Comparison of ENCODE assay signal across 33 cellular contexts in genomic region chr18:26298107-26298506, GRCh38.
"Had no signal": no experiment of that assay in that cellular context is flagged by ENCODE, and none has a peak within 500 bp of the region (broad histone marks: within the 10 kb centered on the region; RNA-seq: fewer than 3 reads in every experiment).

No MANE protein-coding gene starts in this region.

- H3K36me3 ChIP-seq: colonic mucosa, left ventricle myocardium inferior, lower lobe of right lung, neural progenitor cell, prostate gland, right atrium auricular region, transverse colon, upper lobe of right lung, uterus had no signal

- H3K4me3 ChIP-seq: colonic mucosa, heart right ventricle, left ventricle myocardium inferior, lower lobe of right lung, mucosa of descending colon, neural progenitor cell, prostate gland, right atrium auricular region, smooth muscle cell, suprapubic skin, transverse colon, upper lobe of right lung, uterus had no signal

- DNase-seq: colonic mucosa; effector CD8-positive, alpha-beta T cell; endodermal cell; foreskin fibroblast; glutamatergic neuron; heart right ventricle; hippocampal formation; immature natural killer cell; islet precursor cell; kidney glomerular epithelial cell; left colon; left ventricle myocardium inferior; lower lobe of right lung; mucosa of descending colon; naive thymus-derived CD4-positive, alpha-beta T cell; stimulated activated CD4-positive, alpha-beta T cell treated with anti-CD3 and anti-CD28 coated beads, Interleukin-12 subunit alpha, Interleukin-12 subunit beta, amount 100 ng/mL, for 4 hours; stimulated activated CD4-positive, alpha-beta T cell treated with anti-CD3 and anti-CD28 coated beads, Interleukin-1b, Interleukin-23, amount 100 ng/mL, for 48 hours; stimulated activated CD4-positive, alpha-beta T cell treated with anti-CD3 and anti-CD28 coated beads, Interleukin-4, amount 100 ng/mL, for 1 hour; stimulated activated CD8-positive, alpha-beta memory T cell treated with anti-CD3 and anti-CD28 coated beads, Interleukin-4, amount 100 ng/mL, for 48 hours; stimulated activated naive CD4-positive, alpha-beta T cell; stimulated activated naive CD8-positive, alpha-beta T cell treated with anti-CD3 and anti-CD28 coated beads, Interleukin-15, amount 100 ng/mL, for 72 hours; transverse colon; upper lobe of right lung; uterus had no signal

- H2AFZ ChIP-seq: neural progenitor cell, parathyroid adenoma had no signal

- H3K9ac ChIP-seq: neural progenitor cell, parathyroid adenoma had no signal

- ATAC-seq: esophagus mucosa; heart right ventricle; left colon; lower lobe of right lung; mucosa of descending colon; naive thymus-derived CD4-positive, alpha-beta T cell; sciatic nerve; stimulated activated naive CD8-positive, alpha-beta T cell treated with anti-CD3 and anti-CD28 coated beads, Interleukin-15, amount 100 ng/mL, for 72 hours; upper lobe of right lung had no signal

- H3K79me2 ChIP-seq: parathyroid adenoma had no signal

- H3K4me1 ChIP-seq: colonic mucosa, heart right ventricle, left ventricle myocardium inferior, lower lobe of right lung, neural progenitor cell, parathyroid adenoma, prostate gland, right atrium auricular region, suprapubic skin, transverse colon, upper lobe of right lung, uterus had no signal

- H3K4me2 ChIP-seq: neural progenitor cell, smooth muscle cell had no signal

- H3K27ac ChIP-seq: colonic mucosa, epithelial cell of prostate, heart right ventricle, left ventricle myocardium inferior, lower lobe of right lung, neural progenitor cell, parathyroid adenoma, prostate gland, right atrium auricular region, suprapubic skin, transverse colon, upper lobe of right lung, uterus had no signal

- H3K27me3 ChIP-seq: colonic mucosa, heart right ventricle, neural progenitor cell, right atrium auricular region, suprapubic skin, transverse colon, upper lobe of right lung, uterus had no signal

- H3K9me3 ChIP-seq: colonic mucosa, heart right ventricle, left ventricle myocardium inferior, lower lobe of right lung, mucosa of descending colon, prostate gland, right atrium auricular region, suprapubic skin, transverse colon, upper lobe of right lung, uterus had no signal
